16 cellular contexts compared by ENCODE assay signal in genomic region chr9:86962692-86963091, GRCh38. TPM values are rescaled to one million over a fixed set of nuclear protein-coding genes. Genes with fewer than 3 reads are reported as not detected.
DNase-seq lines count a peak whose midpoint lies in the region; ATAC-seq and TF ChIP-seq lines count a peak whose summit lies in the region.
"Had no signal": no experiment of that assay in that cellular context is flagged by ENCODE, and none has a peak within 500 bp of the region (broad histone marks: within the 10 kb centered on the region; RNA-seq: fewer than 3 reads in every experiment).

No MANE protein-coding gene starts in this region.

- no TSS peak for BruUV-seq in IMR-90 (replicated peaks; lab: Mats Ljungman, UMichigan)

- no peak overlapping the region for H4K5ac ChIP-seq in IMR-90 (ENCODE audit: low read depth, low read length)

- no peak overlapping the region for H2AK9ac ChIP-seq in IMR-90 (replicated peaks; ENCODE audit: low read depth, low read length, poor library complexity)

- no peak overlapping the region for H2AK5ac ChIP-seq in IMR-90 (ENCODE audit: low read depth, low read length)

- H3K9me3 ChIP-seq in IMR-90 (ENCODE audit: control insufficient read depth, insufficient read depth, low read length): no peaks in the 10 kb centered on the region
- no peaks in the 10 kb centered on the region for H3K9me3 ChIP-seq in lower lobe of right lung
- no peaks in the 10 kb centered on the region for H3K9me3 ChIP-seq in upper lobe of right lung
- H3K9me3 ChIP-seq: BLaER1 had no signal

- H3K27ac ChIP-seq in IMR-90 (ENCODE audit: insufficient read depth, low read length) (no peak overlapping the region), lower lobe of right lung (no peak overlapping the region), upper lobe of right lung (no peak overlapping the region)
- H3K27ac ChIP-seq: BLaER1 had no signal

- no peak overlapping the region for H3K4ac ChIP-seq in IMR-90 (ENCODE audit: low read depth, low read length)

- dilution Hi-C loops in IMR-90 (cut with HindIII; ENCODE audit: low sequenced_read_pairs, unreplicated experiment): no loop called here

- no peaks in the 10 kb centered on the region for H3K9me3 Mint-ChIP-seq in activated T-cell treated with anti-CD3 and anti-CD28 coated beads, Interleukin-2, amount 50 U/mL, for 72 hours
- H3K9me3 Mint-ChIP-seq: CD4-positive, alpha-beta memory T cell; GM23338 had no signal

- no peaks in the 10 kb centered on the region for H3K36me3 ChIP-seq in IMR-90 (ENCODE audit: control insufficient read depth, insufficient read depth, low read length)
- H3K36me3 ChIP-seq in lower lobe of right lung: no peaks in the 10 kb centered on the region
- no peaks in the 10 kb centered on the region for H3K36me3 ChIP-seq in upper lobe of right lung
- H3K36me3 ChIP-seq: BLaER1 had no signal

- DNase-seq in IMR-90 (no peak), epithelial cell of proximal tubule (ENCODE audit: low read depth) (no peak), lower lobe of right lung (no peak), upper lobe of right lung (no peak)
- DNase-seq in activated T-cell treated with anti-CD3 and anti-CD28 coated beads, Interleukin-2, amount 50 U/mL, for 72 hours: no peak
- DNase-seq: 8988T; CD4-positive, alpha-beta memory T cell; DMS153; DMS79; GDM1; HCEC 1CT had no signal

- no peak overlapping the region for H3K27ac Mint-ChIP-seq in activated T-cell treated with anti-CD3 and anti-CD28 coated beads, Interleukin-2, amount 50 U/mL, for 72 hours
- H3K27ac Mint-ChIP-seq: CD14-positive monocyte; CD4-positive, alpha-beta memory T cell; GM23338 had no signal

- H2BK5ac ChIP-seq in IMR-90 (ENCODE audit: low read depth, low read length, poor library complexity, severe bottlenecking): no peak overlapping the region

- no peak overlapping the region for H4K8ac ChIP-seq in IMR-90 (ENCODE audit: low read depth in 2 of 2, low read length in 2 of 2)

- H2AFZ ChIP-seq in IMR-90 (replicated peaks; ENCODE audit: low read length, poor library complexity): no peak overlapping the region
- H2AFZ ChIP-seq: GM23338 had no signal

- no peak overlapping the region for H3K4me2 ChIP-seq in IMR-90 (ENCODE audit: low read depth, low read length)
- H3K4me2 ChIP-seq: BLaER1, GM23338 had no signal

- no peak overlapping the region for H2BK15ac ChIP-seq in IMR-90 (ENCODE audit: low read depth, low read length)

- no peak overlapping the region for H3K23ac ChIP-seq in IMR-90 (ENCODE audit: low read depth, low read length)

- H3K4me1 Mint-ChIP-seq in activated T-cell treated with anti-CD3 and anti-CD28 coated beads, Interleukin-2, amount 50 U/mL, for 72 hours (ENCODE audit: low read depth): no peaks in the 10 kb centered on the region
- H3K4me1 Mint-ChIP-seq: CD14-positive monocyte; CD4-positive, alpha-beta memory T cell; GM23338 had no signal

- H3K4me1 ChIP-seq in IMR-90 (ENCODE audit: control insufficient read depth, insufficient read depth, low read length): peaks cover 5% of the 10 kb centered on the region; the same call in 1 of the 2 replicates
- no peaks in the 10 kb centered on the region for H3K4me1 ChIP-seq in lower lobe of right lung
- peaks cover 7% of the 10 kb centered on the region for H3K4me1 ChIP-seq in upper lobe of right lung

- H3K14ac ChIP-seq in IMR-90 (replicated peaks; ENCODE audit: low read depth, low read length): no peak overlapping the region

- peaks cover 10% of the 10 kb centered on the region for H3K27me3 ChIP-seq in IMR-90 (ENCODE audit: control insufficient read depth, insufficient read depth, low read length)
- peaks cover 32% of the 10 kb centered on the region for H3K27me3 ChIP-seq in lower lobe of right lung (ENCODE audit: low read depth)
- H3K27me3 ChIP-seq in upper lobe of right lung: peaks cover 10% of the 10 kb centered on the region
- H3K27me3 ChIP-seq: BLaER1 had no signal

- no peak overlapping the region for H3K56ac ChIP-seq in IMR-90 (ENCODE audit: extremely low read depth, insufficient read depth, low read length)

- WGBS in IMR-90 (ENCODE audit: extremely low coverage in 2 of 2, insufficient read length in 1 of 2), 2 experiments: 37% methylated on average over 6 of the region's 9 CpGs; no CpG with 5 or more reads in 1 of the 2 experiments

- no peak overlapping the region for H3K4me3 Mint-ChIP-seq in activated T-cell treated with anti-CD3 and anti-CD28 coated beads, Interleukin-2, amount 50 U/mL, for 72 hours
- H3K4me3 Mint-ChIP-seq: CD14-positive monocyte; CD4-positive, alpha-beta memory T cell; GM23338 had no signal

- no peak for TF ChIP-seq POLR2A in IMR-90 (IDR thresholded peaks at IDR 0.05; ENCODE audit: low read depth, low read length)

- H3K18ac ChIP-seq in IMR-90 (ENCODE audit: low read depth, low read length): no peak overlapping the region

- in situ Hi-C loops in IMR-90 (cut with MboI; ENCODE audit: low sequenced_read_pairs): no loop called here

- TF ChIP-seq CTCF in IMR-90 (conservative IDR thresholded peaks at IDR 0.05; ENCODE audit: low read depth, low read length) (no peak), epithelial cell of proximal tubule (conservative IDR thresholded peaks at IDR 0.05; ENCODE audit: low read depth, low read length) (no peak), lower lobe of right lung (IDR thresholded peaks at IDR 0.05) (no peak), upper lobe of right lung (IDR thresholded peaks at IDR 0.05) (no peak)

- no peak overlapping the region for H3K9ac ChIP-seq in IMR-90 (ENCODE audit: low read depth, low read length)
- H3K9ac ChIP-seq: BLaER1 had no signal

- H3K79me1 ChIP-seq in IMR-90 (ENCODE audit: low read depth in 1 of 2, low read length in 2 of 2): no peaks in the 10 kb centered on the region

- H2BK20ac ChIP-seq in IMR-90 (ENCODE audit: low read depth, low read length): no peak overlapping the region

- no peaks in the 10 kb centered on the region for H3K9me1 ChIP-seq in IMR-90 (ENCODE audit: insufficient read depth, low read length)

- CTCF ChIA-PET in IMR-90 (lab: Yijun Ruan, JAX): no interaction called here

- no peaks in the 10 kb centered on the region for H3K36me3 Mint-ChIP-seq in activated T-cell treated with anti-CD3 and anti-CD28 coated beads, Interleukin-2, amount 50 U/mL, for 72 hours (ENCODE audit: insufficient read depth in 2 of 2)
- H3K36me3 Mint-ChIP-seq: CD14-positive monocyte; CD4-positive, alpha-beta memory T cell had no signal

- H2BK120ac ChIP-seq in IMR-90 (ENCODE audit: low read depth, low read length): no peak overlapping the region

- no peak for ATAC-seq in IMR-90 (ENCODE audit: low read depth)
- no peak for ATAC-seq in lower lobe of right lung
- ATAC-seq in upper lobe of right lung: no peak
- ATAC-seq in activated T-cell treated with anti-CD3 and anti-CD28 coated beads, Interleukin-2, amount 50 U/mL, for 72 hours (replicated peaks in 1 of 2): no peak
- ATAC-seq in HG02884 (IDR thresholded peaks at IDR 0.05; ENCODE audit: unreplicated experiment): no peak
- ATAC-seq in HG02571 (IDR thresholded peaks at IDR 0.05; ENCODE audit: unreplicated experiment): no peak
- ATAC-seq: GM23338 had no signal

- H3K4me3 ChIP-seq in IMR-90 (ENCODE audit: insufficient read depth, low read depth, low read length) (no peak overlapping the region), epithelial cell of proximal tubule (ENCODE audit: low read depth, low read length) (peak overlapping the region; percentile 40), lower lobe of right lung (peak overlapping the region; percentile 20), upper lobe of right lung (peak overlapping the region; percentile 26)
- H3K4me3 ChIP-seq: BLaER1, GM23338 had no signal

- POLR2A ChIA-PET in IMR-90 (lab: Charles Lee; ENCODE audit: unreplicated experiment): no interaction called here

- no peak for TF ChIP-seq RAD21 in IMR-90 (IDR thresholded peaks at IDR 0.05; ENCODE audit: low read length)

- intact Hi-C loops in IMR-90 (cut with micrococcal nuclease): no loop called here
- intact Hi-C loops in lower lobe of right lung (cut with DNase I): no loop called here
- intact Hi-C loops in upper lobe of right lung (cut with DNase I): no loop called here

- no peaks in the 10 kb centered on the region for H4K20me1 ChIP-seq in IMR-90 (ENCODE audit: insufficient read depth, low read length)
- H4K20me1 ChIP-seq: BLaER1 had no signal

- H4K91ac ChIP-seq in IMR-90 (ENCODE audit: insufficient read depth, low read depth, low read length): no peak overlapping the region

- H3K27me3 Mint-ChIP-seq in activated T-cell treated with anti-CD3 and anti-CD28 coated beads, Interleukin-2, amount 50 U/mL, for 72 hours (ENCODE audit: low read depth): peaks cover 29% of the 10 kb centered on the region

TF ChIP-seq in IMR-90, 13 proteins besides CTCF, POLR2A, EP300 and RAD21:
- no peak for TF ChIP-seq NFE2L2 (IDR thresholded peaks at IDR 0.05; ENCODE audit: low read depth, low read length)
- TF ChIP-seq BHLHE40 (IDR thresholded peaks at IDR 0.05; ENCODE audit: low read depth, low read length): no peak
- TF ChIP-seq, protein P1, sequence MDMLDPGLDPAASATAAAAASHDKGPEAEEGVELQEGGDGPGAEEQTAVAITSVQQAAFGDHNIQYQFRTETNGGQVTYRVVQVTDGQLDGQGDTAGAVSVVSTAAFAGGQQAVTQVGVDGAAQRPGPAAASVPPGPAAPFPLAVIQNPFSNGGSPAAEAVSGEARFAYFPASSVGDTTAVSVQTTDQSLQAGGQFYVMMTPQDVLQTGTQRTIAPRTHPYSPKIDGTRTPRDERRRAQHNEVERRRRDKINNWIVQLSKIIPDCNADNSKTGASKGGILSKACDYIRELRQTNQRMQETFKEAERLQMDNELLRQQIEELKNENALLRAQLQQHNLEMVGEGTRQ (IDR thresholded peaks at IDR 0.05; ENCODE audit: low read depth, low read length): 0 out of 2 replicates have a peak, but pooled peaks have one; percentile 14
- no peak for TF ChIP-seq RCOR1 (IDR thresholded peaks at IDR 0.05; ENCODE audit: insufficient replicate concordance, low read length)
- TF ChIP-seq CHD1 (IDR thresholded peaks at IDR 0.05; ENCODE audit: low read depth, low read length): no peak
- TF ChIP-seq MXI1 (IDR thresholded peaks at IDR 0.05; ENCODE audit: borderline replicate concordance, low read depth, low read length): no peak

RNA-seq across cellular contexts. Expression of gene GAS1, which starts 15.4 kb away (rescaled TPM):
- total RNA-seq in IMR-90 (2012; rRNA removed): 1.8 and 3.1 TPM in 2 replicates
- 2.2 and 2.6 TPM in 2 replicates for polyA plus RNA-seq in IMR-90 (2012; rRNA removed)
- 1.5 and 6.8 TPM in 2 replicates for polyA plus RNA-seq in IMR-90 (2012; cell fraction: cytosol; rRNA removed)
- 3.4 and 5.6 TPM in 2 replicates for polyA plus RNA-seq in IMR-90 (2012; cell fraction: nucleus; rRNA removed; ENCODE audit: low replicate concordance)
- total RNA-seq in epithelial cell of proximal tubule: 1.7 and 3.3 TPM in 2 replicates
- total RNA-seq in lower lobe of right lung: 17.3 TPM
- 16.8 TPM for total RNA-seq in upper lobe of right lung
- total RNA-seq in activated T-cell treated with anti-CD3 and anti-CD28 coated beads, Interleukin-2, amount 50 U/mL, for 72 hours: under 1 TPM; 0.07 to 0.12 TPM
